In genomic region chr18:63273170-63273925, GRCh38 we compare ENCODE assay signal across 14 cellular contexts. TPM values are rescaled to one million over a fixed set of nuclear protein-coding genes. Genes with fewer than 3 reads are reported as not detected.
DNase-seq lines count a peak whose midpoint lies in the region; ATAC-seq, FAIRE-seq and TF ChIP-seq lines count a peak whose summit lies in the region.
"Had no signal": no experiment of that assay in that cellular context is flagged by ENCODE, and none has a peak within 500 bp of the region (broad histone marks: within the 10 kb centered on the region; RNA-seq: fewer than 3 reads in every experiment).

No MANE protein-coding gene starts in this region.

- peaks cover 21% of the 10 kb centered on the region for H3K36me3 Mint-ChIP-seq in CD8-positive, alpha-beta T cell
- no peaks in the 10 kb centered on the region for H3K36me3 Mint-ChIP-seq in stimulated activated effector memory CD8-positive, alpha-beta T cell treated with anti-CD3 and anti-CD28 coated beads, Interleukin-12 subunit alpha, Interleukin-12 subunit beta, amount 100 ng/mL, for 72 hours
- H3K36me3 Mint-ChIP-seq in activated T-cell treated with anti-CD3 and anti-CD28 coated beads, Interleukin-2, amount 50 U/mL, for 24 hours (ENCODE audit: low read depth) = peaks cover 87% of the 10 kb centered on the region
- H3K36me3 Mint-ChIP-seq: CD14-positive monocyte had no signal

- ATAC-seq in CD8-positive, alpha-beta T cell = no peak
- ATAC-seq in HG02759 (IDR thresholded peaks at IDR 0.05; ENCODE audit: unreplicated experiment) = peak; percentile 52
- ATAC-seq in GM12878 = peak; percentile 78
- peak; percentile 49 for ATAC-seq in stimulated activated effector memory CD8-positive, alpha-beta T cell treated with anti-CD3 and anti-CD28 coated beads, Interleukin-12 subunit alpha, Interleukin-12 subunit beta, amount 100 ng/mL, for 72 hours
- ATAC-seq: sciatic nerve had no signal

- in situ Hi-C loops in GM12878 (cut with MboI) = no loop called here

- no peak overlapping the region for H2AFZ ChIP-seq in GM12878 (ENCODE audit: control insufficient read depth, low read depth, low read length)

- H3K27ac ChIP-seq in CD8-positive, alpha-beta T cell (ENCODE audit: low read depth, low read length) = no peak overlapping the region
- H3K27ac ChIP-seq in GM12878 (ENCODE audit: control insufficient read depth, insufficient read depth) = no peak overlapping the region

- no peaks in the 10 kb centered on the region for H3K27me3 ChIP-seq in CD8-positive, alpha-beta T cell (ENCODE audit: insufficient read depth, low read length)
- H3K27me3 ChIP-seq in GM12878 (replicated peaks in 1 of 2; ENCODE audit: control insufficient read depth in 2 of 2, insufficient read depth in 2 of 2, low read length in 1 of 2) = no peaks in the 10 kb centered on the region

- TF ChIP-seq POLR2A in GM12878 (IDR thresholded peaks at IDR 0.05; ENCODE audit: low read depth, low read length) = no peak

- BruUV-seq in GM12878 (replicated peaks; lab: Mats Ljungman, UMichigan) = no TSS peak

- no peak for TF ChIP-seq RAD21 in GM12878 (IDR thresholded peaks at IDR 0.05; ENCODE audit: insufficient read depth, low read depth, low read length)

- H3K9ac ChIP-seq in GM12878 (ENCODE audit: control insufficient read depth, insufficient read depth, low read length) = no peak overlapping the region

- H3K36me3 ChIP-seq in CD8-positive, alpha-beta T cell (ENCODE audit: insufficient read depth, low read length) = no peaks in the 10 kb centered on the region
- H3K36me3 ChIP-seq in GM12878 (ENCODE audit: control insufficient read depth in 2 of 2, insufficient read depth in 2 of 2, low read length in 1 of 2) = peaks cover 2 to 10% of the 10 kb centered on the region in 2 experiments

- no peak overlapping the region for H3K4me3 ChIP-seq in CD8-positive, alpha-beta T cell (ENCODE audit: low read depth, low read length)
- no peak overlapping the region for H3K4me3 ChIP-seq in GM12878

- intact Hi-C loops in CD8-positive, alpha-beta T cell (cut with DNase I, micrococcal nuclease) = loop anchor here in 1 of 2 experiments (2.0 kb wide), 1 partner anchor 15 kb away; no protein-coding TSS in a partner anchor
- intact Hi-C loops in GM12878 (cut with micrococcal nuclease; ENCODE audit: unreplicated experiment) = no loop called here

- H3K4me3 Mint-ChIP-seq in CD8-positive, alpha-beta T cell = no peak overlapping the region
- no peak overlapping the region for H3K4me3 Mint-ChIP-seq in stimulated activated effector memory CD8-positive, alpha-beta T cell treated with anti-CD3 and anti-CD28 coated beads, Interleukin-12 subunit alpha, Interleukin-12 subunit beta, amount 100 ng/mL, for 72 hours
- H3K4me3 Mint-ChIP-seq in activated T-cell treated with anti-CD3 and anti-CD28 coated beads, Interleukin-2, amount 50 U/mL, for 24 hours = no peak overlapping the region
- H3K4me3 Mint-ChIP-seq: CD14-positive monocyte had no signal

- H3K79me2 ChIP-seq in GM12878 (ENCODE audit: control insufficient read depth, insufficient read depth, low read length) = peaks cover 74% of the 10 kb centered on the region

- POLR2A ChIA-PET in CD8-positive, alpha-beta T cell (lab: Charles Lee) = interaction anchor here (0.6 to 0.9 kb wide), 3 partner anchors 9 to 53 kb away, joined by 3 read pairs; no protein-coding TSS in a partner anchor
- POLR2A ChIA-PET in GM12878 (lab: Charles Lee) = interaction anchor here (0.6 to 1.9 kb wide), 7 partner anchors 8 to 131 kb away, joined by 3 to 9 read pairs (median 3); no protein-coding TSS in a partner anchor

- peaks cover 60% of the 10 kb centered on the region for H3K4me1 ChIP-seq in CD8-positive, alpha-beta T cell (ENCODE audit: insufficient read depth, low read length)
- H3K4me1 ChIP-seq in GM12878 (ENCODE audit: control insufficient read depth, insufficient read depth, low read length) = peaks cover 10% of the 10 kb centered on the region

- SMC1A ChIA-PET in GM12878 (lab: Charles Lee; ENCODE audit: uncharacterized antibody, unreplicated experiment) = interaction anchor here (0.6 to 2.2 kb wide), 13 partner anchors 9 to 118 kb away, joined by 3 to 11 read pairs (median 3); no protein-coding TSS in a partner anchor

- H3K27me3 Mint-ChIP-seq in CD8-positive, alpha-beta T cell (ENCODE audit: low read depth) = no peaks in the 10 kb centered on the region
- no peaks in the 10 kb centered on the region for H3K27me3 Mint-ChIP-seq in activated T-cell treated with anti-CD3 and anti-CD28 coated beads, Interleukin-2, amount 50 U/mL, for 24 hours

- RAD21 ChIA-PET in GM12878 (lab: Charles Lee; ENCODE audit: unreplicated experiment) = interaction anchor here (0.8 to 1.4 kb wide), 2 partner anchors 20 to 77 kb away, joined by 3 read pairs; no protein-coding TSS in a partner anchor

- H3K9me3 Mint-ChIP-seq in CD8-positive, alpha-beta T cell = no peaks in the 10 kb centered on the region
- no peaks in the 10 kb centered on the region for H3K9me3 Mint-ChIP-seq in stimulated activated effector memory CD8-positive, alpha-beta T cell treated with anti-CD3 and anti-CD28 coated beads, Interleukin-12 subunit alpha, Interleukin-12 subunit beta, amount 100 ng/mL, for 72 hours
- no peaks in the 10 kb centered on the region for H3K9me3 Mint-ChIP-seq in activated T-cell treated with anti-CD3 and anti-CD28 coated beads, Interleukin-2, amount 50 U/mL, for 24 hours
- H3K9me3 Mint-ChIP-seq: CD14-positive monocyte had no signal

- H3K27ac Mint-ChIP-seq in CD8-positive, alpha-beta T cell = peak overlapping the region; percentile 64
- H3K27ac Mint-ChIP-seq in stimulated activated effector memory CD8-positive, alpha-beta T cell treated with anti-CD3 and anti-CD28 coated beads, Interleukin-12 subunit alpha, Interleukin-12 subunit beta, amount 100 ng/mL, for 72 hours = peak overlapping the region; percentile 26
- no peak overlapping the region for H3K27ac Mint-ChIP-seq in activated T-cell treated with anti-CD3 and anti-CD28 coated beads, Interleukin-2, amount 50 U/mL, for 24 hours

- WGBS in GM12878 (ENCODE audit: insufficient coverage, insufficient replicate concordance, low lambda C conversion rate, missing lambda C conversion rate) = 77% methylated on average over 15 of the region's 15 CpGs

- no peak overlapping the region for H3K4me2 ChIP-seq in GM12878 (ENCODE audit: control insufficient read depth, insufficient read depth)

- no peak for FAIRE-seq in GM12878 (lab: Jason Lieb, UNC)
- FAIRE-seq: HTR-8/SVneo had no signal

- no peak for TF ChIP-seq EP300 in GM12878 (IDR thresholded peaks at IDR 0.05; ENCODE audit: borderline replicate concordance in 1 of 2, control insufficient read depth in 1 of 2, low read depth in 2 of 2, low read length in 2 of 2)

- no peaks in the 10 kb centered on the region for H3K9me3 ChIP-seq in CD8-positive, alpha-beta T cell (ENCODE audit: low read length)
- no peaks in the 10 kb centered on the region for H3K9me3 ChIP-seq in GM12878 (replicated peaks; ENCODE audit: control insufficient read depth, insufficient read depth, low read length)

- no peak for TF ChIP-seq CTCF in CD8-positive, alpha-beta T cell (IDR thresholded peaks at IDR 0.05)
- TF ChIP-seq CTCF in GM12878 (IDR thresholded peaks at IDR 0.05 in 2 of 3, conservative IDR thresholded peaks at IDR 0.05 in 1 of 3; ENCODE audit: control insufficient read depth in 2 of 3, extremely low read depth in 1 of 3, insufficient read depth in 1 of 3, low read depth in 3 of 3, low read length in 3 of 3) = no peak

- no peak for DNase-seq in CD8-positive, alpha-beta T cell
- no peak for DNase-seq in GM12878 (ENCODE audit: low read depth, low spot score)
- DNase-seq in stimulated activated effector memory CD8-positive, alpha-beta T cell treated with anti-CD3 and anti-CD28 coated beads, Interleukin-12 subunit alpha, Interleukin-12 subunit beta, amount 100 ng/mL, for 72 hours (ENCODE audit: low spot score in 2 of 2) = no peak
- no peak for DNase-seq in activated gamma-delta T cell treated with Interleukin-2 at 50 U/mL for 16 hours
- no peak for DNase-seq in activated effector memory CD4-positive, alpha-beta T cell treated with anti-CD3 and anti-CD28 coated beads, Interleukin-2, amount 50 U/mL, for 16 hours
- no peak for DNase-seq in activated T-cell treated with anti-CD3 and anti-CD28 coated beads, Interleukin-2, amount 50 U/mL, for 24 hours
- DNase-seq: caudate nucleus; NCI-H187; NCI-H446; stimulated activated CD4-positive, alpha-beta T cell treated with anti-CD3 and anti-CD28 coated beads, Interleukin-4, amount 100 ng/mL, for 1 hour had no signal

- H3K4me1 Mint-ChIP-seq in CD8-positive, alpha-beta T cell (ENCODE audit: low read depth) = peaks cover 83% of the 10 kb centered on the region
- peaks cover 62% of the 10 kb centered on the region for H3K4me1 Mint-ChIP-seq in stimulated activated effector memory CD8-positive, alpha-beta T cell treated with anti-CD3 and anti-CD28 coated beads, Interleukin-12 subunit alpha, Interleukin-12 subunit beta, amount 100 ng/mL, for 72 hours
- H3K4me1 Mint-ChIP-seq in activated T-cell treated with anti-CD3 and anti-CD28 coated beads, Interleukin-2, amount 50 U/mL, for 24 hours (ENCODE audit: low read depth) = peaks cover 89% of the 10 kb centered on the region

- H4K20me1 ChIP-seq in GM12878 (ENCODE audit: control insufficient read depth, insufficient read depth) = no peaks in the 10 kb centered on the region

- CTCF ChIA-PET in CD8-positive, alpha-beta T cell (lab: Charles Lee) = interaction anchor here (0.9 to 2.4 kb wide), 4 partner anchors 17 to 46 kb away, joined by 3 to 7 read pairs (median 6); partner anchors contain the start of gene BCL2
- CTCF ChIA-PET in GM12878 (lab: Yijun Ruan, JAX) = interaction anchor here (1.1 to 2.1 kb wide), 3 partner anchors 8 to 141 kb away, joined by 3 to 5 read pairs (median 4); no protein-coding TSS in a partner anchor

TF ChIP-seq in GM12878, 131 proteins besides CTCF, POLR2A, EP300 and RAD21 (continues in another document):
- TF ChIP-seq RUNX3 (IDR thresholded peaks at IDR 0.05; ENCODE audit: low read length) (peak; percentile 93), TCF7 (IDR thresholded peaks at IDR 0.05; ENCODE audit: borderline replicate concordance) (peak; percentile 98)

RNA-seq across cellular contexts. Expression of gene BCL2, which starts 46.2 kb away (rescaled TPM):
- total RNA-seq in CD8-positive, alpha-beta T cell = 10 to 100 TPM; 39.5 to 40.5 TPM
- 943 and 960 TPM in 2 replicates for total RNA-seq in GM12878 (2013; cell fraction: nucleolus; rRNA removed)
- total RNA-seq in GM12878 (2014; rRNA removed) (26.7 and 32.2 TPM in 2 replicates), GM12878 (2014; rRNA removed; fragmentation: Illumina TruSeq; extraction: Trizol) (30.4 and 37.7 TPM in 2 replicates), GM12878 (2021) (34.8 and 36.5 TPM in 2 replicates)
- 20.2 TPM for polyA plus RNA-seq in GM12878 (2011; ENCODE audit: low read depth)
- polyA plus RNA-seq in GM12878 (2011; rRNA removed) (47.8 and 59.1 TPM in 2 replicates), GM12878 (2014; fragmentation: Illumina TruSeq; extraction: Trizol) (22.8 and 34.6 TPM in 2 replicates), GM12878 (2014; fragmentation: Nextera tagmentation; extraction: Ambion mirVana) (1 to 10 TPM; 4.1 to 4.5 TPM), GM12878 (2014; rRNA removed) (15.4 and 15.8 TPM in 2 replicates), GM12878 (2016; fragmentation: Nextera tagmentation; extraction: Ambion mirVana) (1 to 10 TPM; 7.9 TPM)
- polyA plus RNA-seq in GM12878 (2011; cell fraction: cytosol; rRNA removed) = 25.0 and 31.9 TPM in 2 replicates
- 48.5 and 61.1 TPM in 2 replicates for polyA plus RNA-seq in GM12878 (2011; cell fraction: nucleus; rRNA removed)
- polyA plus RNA-seq in GM12878 (2012) = 38.0 and 52.8 TPM in 2 replicates
- 82.7 and 109 TPM in 2 replicates for polyA minus RNA-seq in GM12878 (2011; rRNA and poly(A)+ RNA removed)
- 27.8 and 31.4 TPM in 2 replicates for polyA minus RNA-seq in GM12878 (2011; cell fraction: cytosol; rRNA and poly(A)+ RNA removed)
- 230 and 275 TPM in 2 replicates for polyA minus RNA-seq in GM12878 (2011; cell fraction: nucleus; rRNA and poly(A)+ RNA removed)
